Comparison of ENCODE assay signal across 24 cellular contexts in genomic region chr2:9069496-9069991, GRCh38.
"Had no signal": no experiment of that assay in that cellular context is flagged by ENCODE, and none has a peak within 500 bp of the region (broad histone marks: within the 10 kb centered on the region; RNA-seq: fewer than 3 reads in every experiment).

No MANE protein-coding gene starts in this region.

- H3K36me3 ChIP-seq: left lung, sigmoid colon, spleen had no signal

- ATAC-seq: activated CD4-positive, alpha-beta T cell treated with anti-CD3 and anti-CD28 coated beads for 36 hours; activated T-cell treated with anti-CD3 and anti-CD28 coated beads, Interleukin-2, amount 50 U/mL, for 4 hours; left lung; natural killer cell had no signal

- H3K27me3 ChIP-seq: left lung, sigmoid colon, testis had no signal

- DNase-seq: activated B cell treated with CpG ODN at 0.5 μM for 24 hours; activated CD4-positive, alpha-beta T cell treated with anti-CD3 and anti-CD28 coated beads for 36 hours; activated CD4-positive, alpha-beta T cell treated with anti-CD3 and anti-CD28 coated beads, Interleukin-2, amount 50 U/mL, for 4 hours; activated CD8-positive, alpha-beta memory T cell treated with anti-CD3 and anti-CD28 coated beads for 24 hours; activated CD8-positive, alpha-beta memory T cell treated with anti-CD3 and anti-CD28 coated beads, Interleukin-2, amount 50 U/mL, for 48 hours; activated naive CD4-positive, alpha-beta T cell; activated naive CD8-positive, alpha-beta T cell treated with anti-CD3 and anti-CD28 coated beads for 36 hours; activated T-cell treated with anti-CD3 and anti-CD28 coated beads, Interleukin-2, amount 50 U/mL, for 4 hours; cerebellar nuclear complex; erythroblast; foreskin fibroblast; immature natural killer cell; kidney glomerular epithelial cell; left lung; natural killer cell; retina; sigmoid colon; spleen; stimulated activated CD4-positive, alpha-beta T cell treated with anti-CD3 and anti-CD28 coated beads, Interleukin-4, amount 100 ng/mL, for 1 hour; stimulated activated naive CD4-positive, alpha-beta T cell; T-helper 9 cell; testis had no signal

- H3K4me1 ChIP-seq: left lung, sigmoid colon, spleen, testis had no signal

- H3K27ac ChIP-seq: left lung, sigmoid colon, spleen, testis had no signal

- H3K4me3 ChIP-seq: left lung, lung, sigmoid colon, spleen, testis had no signal

- FAIRE-seq: astrocyte had no signal

- H3K9me3 ChIP-seq: testis had no signal
